Comparison of ENCODE assay signal across 8 cellular contexts in genomic region chr17:80219777-80220708, GRCh38. TPM values are rescaled to one million over a fixed set of nuclear protein-coding genes. Genes with fewer than 3 reads are reported as not detected.
DNase-seq lines count a peak whose midpoint lies in the region; ATAC-seq and TF ChIP-seq lines count a peak whose summit lies in the region.

Gene SGSH, minus strand, starts transcription at chr17:80220333. Its CDS starts 20 bp downstream, at chr17:80220313.
Gene SLC26A11, plus strand, starts transcription at chr17:80220427. Its CDS starts 1,134 bp downstream, at chr17:80221561.

- peak within 1 kb of the TSS; percentile 87 to 99 (median 96) for H3K27ac Mint-ChIP-seq in CD8-positive, alpha-beta memory T cell
- peak within 1 kb of the TSS; percentile 89 to 95 (median 94) for H3K27ac Mint-ChIP-seq in immature natural killer cell

- peaks cover 0 to 62% (median 22%) of the 10 kb centered on the region in 3 donors for H3K36me3 Mint-ChIP-seq in CD8-positive, alpha-beta memory T cell
- peaks cover 5 to 16% (median 6%) of the 10 kb centered on the region in 3 donors for H3K36me3 Mint-ChIP-seq in immature natural killer cell

- H3K36me3 ChIP-seq in CD8-positive, alpha-beta memory T cell (ENCODE audit: insufficient read depth, low read length), result peaks cover 7% of the 10 kb centered on the region
- H3K36me3 ChIP-seq in WERI-Rb-1 (peaks cover 25% of the 10 kb centered on the region), mammary epithelial cell (ENCODE audit: insufficient read depth, low read length) (no peaks in the 10 kb centered on the region)

- POLR2A ChIA-PET in CD8-positive, alpha-beta memory T cell (lab: Charles Lee), result interaction anchor here (1.0 to 1.3 kb wide), 3 partner anchors 25 to 106 kb away, joined by 3 to 7 read pairs (median 5); no protein-coding TSS in a partner anchor

- H3K27me3 ChIP-seq in CD8-positive, alpha-beta memory T cell (ENCODE audit: insufficient read depth, low read length, poor library complexity, severe bottlenecking), result no peaks in the 10 kb centered on the region
- H3K27me3 ChIP-seq in WERI-Rb-1 (ENCODE audit: insufficient read depth, low read depth, severe bottlenecking), result no peaks in the 10 kb centered on the region
- no peaks in the 10 kb centered on the region for H3K27me3 ChIP-seq in mammary epithelial cell (ENCODE audit: insufficient read depth, low read length)

- 0% methylated on average over 2 of the region's 80 CpGs for WGBS in mammary epithelial cell (ENCODE audit: low coverage, missing lambda C conversion rate)

- H3K4me3 ChIP-seq in CD8-positive, alpha-beta memory T cell (ENCODE audit: low read length), result peak within 1 kb of the TSS; percentile 99
- H3K4me3 ChIP-seq in WERI-Rb-1 (ENCODE audit: low read depth, low read length), result peak within 1 kb of the TSS; percentile 82
- H3K4me3 ChIP-seq in mammary epithelial cell (replicated peaks in 1 of 3; ENCODE audit: insufficient read depth in 1 of 3, low read depth in 2 of 3, low read length in 3 of 3), result peak within 1 kb of the TSS; percentile 27 to 70 (median 59)

- H3K4me1 Mint-ChIP-seq in CD8-positive, alpha-beta memory T cell, result peaks cover 42 to 67% (median 44%) of the 10 kb centered on the region in 3 donors
- peaks cover 37 to 40% of the 10 kb centered on the region in 2 donors for H3K4me1 Mint-ChIP-seq in immature natural killer cell

- dilution Hi-C loops in mammary epithelial cell (cut with HindIII; ENCODE audit: low sequenced_read_pairs), result loop anchor here (5.0 kb wide), 3 partner anchors 37 to 72 kb away; no protein-coding TSS in a partner anchor

- ATAC-seq in GM21423 (IDR thresholded peaks at IDR 0.05; ENCODE audit: unreplicated experiment), result peak; percentile 31
- ATAC-seq in HG03025 (IDR thresholded peaks at IDR 0.05; ENCODE audit: low FRiP score, unreplicated experiment), result no peak

- peak within 1 kb of the TSS; percentile 77 for H3K4me2 ChIP-seq in mammary epithelial cell (ENCODE audit: insufficient read depth, low read depth, low read length)

- H4K20me1 ChIP-seq in mammary epithelial cell (ENCODE audit: insufficient read depth, low read length), result no peaks in the 10 kb centered on the region

- H3K4me3 Mint-ChIP-seq in CD8-positive, alpha-beta memory T cell, result peak within 1 kb of the TSS; percentile 90 to 99 (median 95)
- peak within 1 kb of the TSS; percentile 88 to 93 (median 92) for H3K4me3 Mint-ChIP-seq in immature natural killer cell

- peak within 1 kb of the TSS; percentile 94 for H3K27ac ChIP-seq in CD8-positive, alpha-beta memory T cell (ENCODE audit: low read depth, low read length)
- H3K27ac ChIP-seq in WERI-Rb-1 (peak within 1 kb of the TSS; percentile 79), mammary epithelial cell (ENCODE audit: insufficient read depth, low read depth, low read length) (no peak within 1 kb of the TSS)

- H3K27me3 Mint-ChIP-seq in CD8-positive, alpha-beta memory T cell, result no peaks in the 10 kb centered on the region
- H3K27me3 Mint-ChIP-seq in immature natural killer cell (ENCODE audit: low read depth in 3 of 3), result peaks cover 7 to 12% (median 12%) of the 10 kb centered on the region in 3 donors

- H2AFZ ChIP-seq in mammary epithelial cell (ENCODE audit: low read depth, low read length), result peak within 1 kb of the TSS; percentile 61

- TF ChIP-seq CTCF in WERI-Rb-1 (IDR thresholded peaks at IDR 0.05; ENCODE audit: low read depth, low read length) (peak; percentile 33; the same call in 1 of the 2 replicates), mammary epithelial cell (conservative IDR thresholded peaks at IDR 0.05 in 1 of 2, IDR thresholded peaks at IDR 0.05 in 1 of 2; ENCODE audit: extremely low read depth in 1 of 2, insufficient read depth in 1 of 2, low read depth in 1 of 2, low read length in 2 of 2) (peak in 1 of 2 donors; percentile 7)

- no peaks in the 10 kb centered on the region for H3K9me3 ChIP-seq in CD8-positive, alpha-beta memory T cell (ENCODE audit: low read length)
- no peaks in the 10 kb centered on the region for H3K9me3 ChIP-seq in WERI-Rb-1 (ENCODE audit: severe bottlenecking)
- no peaks in the 10 kb centered on the region for H3K9me3 ChIP-seq in mammary epithelial cell (replicated peaks; ENCODE audit: insufficient read depth, low read length)

- H3K9ac ChIP-seq in mammary epithelial cell (ENCODE audit: insufficient read depth, low read length), result peak within 1 kb of the TSS; percentile 42

- H3K79me2 ChIP-seq in mammary epithelial cell (ENCODE audit: insufficient read depth, low read length), result no peaks in the 10 kb centered on the region

- DNase-seq in CD8-positive, alpha-beta memory T cell, result peak; percentile 31 to 71 (median 49)
- DNase-seq in NCI-H1092 treated with DMSO at 0.1 percent for 48 hours (lab: John Stamatoyannopoulos, UW) (peak; percentile 65), WERI-Rb-1 (peak; percentile 94), mammary epithelial cell (peak; percentile 45), immature natural killer cell (peak; percentile 44 to 48 (median 47))
- peak; percentile 34 to 75 for DNase-seq in stimulated activated CD4-positive, alpha-beta T cell treated with anti-CD3 and anti-CD28 coated beads, Interleukin-12 subunit alpha, Interleukin-12 subunit beta, amount 100 ng/mL, for 24 hours (ENCODE audit: low read depth in 2 of 2)

- CTCF ChIA-PET in CD8-positive, alpha-beta memory T cell (lab: Charles Lee), result interaction anchor here (0.8 to 1.7 kb wide), 6 partner anchors 18 to 118 kb away, joined by 3 to 10 read pairs (median 3); partner anchors contain the start of gene GAA
- CTCF ChIA-PET in mammary epithelial cell (lab: Charles Lee; ENCODE audit: low non-redundant PET), result interaction anchor here (0.9 kb wide), 1 partner anchor 119 kb away, joined by 3 read pairs; the partner anchor contains the start of gene GAA

- TSS peak; percentile 35 for BruUV-seq in mammary epithelial cell (replicated peaks; lab: Mats Ljungman, UMichigan)

- intact Hi-C loops in mammary epithelial cell (cut with micrococcal nuclease), result loop anchor here (1.0 kb wide), 1 partner anchor 117 kb away; no protein-coding TSS in a partner anchor

- H3K9me3 Mint-ChIP-seq in CD8-positive, alpha-beta memory T cell, result no peaks in the 10 kb centered on the region
- no peaks in the 10 kb centered on the region for H3K9me3 Mint-ChIP-seq in immature natural killer cell

- H3K4me1 ChIP-seq in CD8-positive, alpha-beta memory T cell (ENCODE audit: insufficient read depth, low read length), result peaks cover 31% of the 10 kb centered on the region
- H3K4me1 ChIP-seq in mammary epithelial cell (ENCODE audit: insufficient read depth, low read length), result peaks cover 12% of the 10 kb centered on the region

- in situ Hi-C loops in mammary epithelial cell (cut with MboI; ENCODE audit: low sequenced_read_pairs in 2 of 2), result no loop called here

RNA-seq across cellular contexts. Expression of gene SGSH, which starts in this region (rescaled TPM):
- total RNA-seq in CD8-positive, alpha-beta memory T cell, result 10 to 100 TPM; 23.2 to 27.2 TPM
- 46.7 TPM for polyA plus RNA-seq in CD8-positive, alpha-beta memory T cell
- 10 to 100 TPM; 18.3 to 38.0 TPM for total RNA-seq in mammary epithelial cell
- 11.5 TPM for polyA plus RNA-seq in mammary epithelial cell
- 26.0 TPM for polyA minus RNA-seq in mammary epithelial cell
- 10 to 100 TPM; 22.6 to 32.7 (median 26.8) TPM for polyA plus RNA-seq in immature natural killer cell

RNA-seq across cellular contexts. Expression of gene SLC26A11, which starts in this region (rescaled TPM):
- 10 to 100 TPM; 18.1 to 19.6 TPM for total RNA-seq in CD8-positive, alpha-beta memory T cell
- 7.0 TPM for polyA plus RNA-seq in CD8-positive, alpha-beta memory T cell
- total RNA-seq in mammary epithelial cell, result 10 to 100 TPM; 10.2 to 12.0 TPM
- 1.5 TPM for polyA plus RNA-seq in mammary epithelial cell
- polyA minus RNA-seq in mammary epithelial cell, result 7.4 TPM
- polyA plus RNA-seq in immature natural killer cell, result 1 to 10 TPM; 1.6 to 3.6 (median 3.3) TPM
